ENCODE assay signal across 10 cellular contexts in genomic region chr17:21718971-21719370, GRCh38. TPM values are rescaled to one million over a fixed set of nuclear protein-coding genes. Genes with fewer than 3 reads are reported as not detected.
"Had no signal": no experiment of that assay in that cellular context is flagged by ENCODE, and none has a peak within 500 bp of the region (broad histone marks: within the 10 kb centered on the region; RNA-seq: fewer than 3 reads in every experiment).

No MANE protein-coding gene starts in this region.

RNA-seq across cellular contexts. Expression of gene KCNJ18, which starts 26.6 kb away (rescaled TPM):
- total RNA-seq: OCI-LY7, PC-9, Peyer's patch, Right ventricle myocardium inferior, Right ventricle myocardium superior, RPMI7951, SJCRH30, SJSA1, SK-MEL-5 had no signal
- polyA plus RNA-seq: SK-N-SH had no signal
